Comparison of ENCODE assay signal across 1 cellular context in the genomic region with DNA sequence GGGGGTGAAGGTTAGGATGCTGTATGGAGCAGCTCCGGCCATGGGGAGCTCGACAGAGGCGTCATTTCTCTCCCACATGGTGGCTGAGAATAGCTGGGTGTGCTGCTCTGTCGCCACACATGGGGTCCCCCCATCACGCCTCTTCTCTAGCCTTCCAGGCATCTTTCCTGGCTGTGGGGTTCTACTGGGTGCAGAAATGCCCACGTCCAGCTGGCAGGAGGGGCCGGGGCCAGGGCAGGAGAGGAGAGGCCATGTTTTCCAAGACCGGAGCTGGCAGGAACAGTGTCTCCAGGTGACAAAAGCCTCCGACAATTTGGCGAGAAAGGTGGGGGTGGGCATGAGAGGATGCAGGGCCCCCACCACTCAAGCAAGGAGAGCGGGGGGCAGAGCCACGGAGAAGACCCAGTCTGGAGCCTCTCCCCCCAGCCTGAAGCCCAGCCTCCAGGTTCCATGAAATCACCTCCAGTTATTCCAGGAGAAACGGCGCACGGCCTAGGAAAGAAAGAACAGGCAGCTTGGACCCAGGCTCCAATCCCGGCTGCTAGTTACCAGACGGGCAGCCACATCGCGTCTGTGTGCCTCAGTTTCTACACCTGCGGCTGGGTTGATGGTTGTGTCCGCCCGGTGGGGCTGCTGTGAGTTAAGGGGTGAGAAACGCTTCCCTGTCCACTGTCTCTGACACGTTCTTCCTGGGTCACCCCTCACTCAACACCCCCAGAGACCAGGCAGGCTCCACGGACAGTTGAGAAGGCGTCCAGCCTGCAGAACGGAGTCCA.
TF ChIP-seq lines count a peak whose summit lies in the region.

No MANE protein-coding gene starts in this region.

TF ChIP-seq in K562, 482 proteins besides CTCF, POLR2A, EP300 and RAD21:
- TF ChIP-seq NCOA6 (IDR thresholded peaks at IDR 0.05) (no peak), RFX7 (CRISPR knock-in tag; IDR thresholded peaks at IDR 0.05) (no peak), L3MBTL2 (IDR thresholded peaks at IDR 0.05) (0 out of 2 replicates have a peak, but pooled peaks have one; percentile 21)
- TF ChIP-seq, protein P1, sequence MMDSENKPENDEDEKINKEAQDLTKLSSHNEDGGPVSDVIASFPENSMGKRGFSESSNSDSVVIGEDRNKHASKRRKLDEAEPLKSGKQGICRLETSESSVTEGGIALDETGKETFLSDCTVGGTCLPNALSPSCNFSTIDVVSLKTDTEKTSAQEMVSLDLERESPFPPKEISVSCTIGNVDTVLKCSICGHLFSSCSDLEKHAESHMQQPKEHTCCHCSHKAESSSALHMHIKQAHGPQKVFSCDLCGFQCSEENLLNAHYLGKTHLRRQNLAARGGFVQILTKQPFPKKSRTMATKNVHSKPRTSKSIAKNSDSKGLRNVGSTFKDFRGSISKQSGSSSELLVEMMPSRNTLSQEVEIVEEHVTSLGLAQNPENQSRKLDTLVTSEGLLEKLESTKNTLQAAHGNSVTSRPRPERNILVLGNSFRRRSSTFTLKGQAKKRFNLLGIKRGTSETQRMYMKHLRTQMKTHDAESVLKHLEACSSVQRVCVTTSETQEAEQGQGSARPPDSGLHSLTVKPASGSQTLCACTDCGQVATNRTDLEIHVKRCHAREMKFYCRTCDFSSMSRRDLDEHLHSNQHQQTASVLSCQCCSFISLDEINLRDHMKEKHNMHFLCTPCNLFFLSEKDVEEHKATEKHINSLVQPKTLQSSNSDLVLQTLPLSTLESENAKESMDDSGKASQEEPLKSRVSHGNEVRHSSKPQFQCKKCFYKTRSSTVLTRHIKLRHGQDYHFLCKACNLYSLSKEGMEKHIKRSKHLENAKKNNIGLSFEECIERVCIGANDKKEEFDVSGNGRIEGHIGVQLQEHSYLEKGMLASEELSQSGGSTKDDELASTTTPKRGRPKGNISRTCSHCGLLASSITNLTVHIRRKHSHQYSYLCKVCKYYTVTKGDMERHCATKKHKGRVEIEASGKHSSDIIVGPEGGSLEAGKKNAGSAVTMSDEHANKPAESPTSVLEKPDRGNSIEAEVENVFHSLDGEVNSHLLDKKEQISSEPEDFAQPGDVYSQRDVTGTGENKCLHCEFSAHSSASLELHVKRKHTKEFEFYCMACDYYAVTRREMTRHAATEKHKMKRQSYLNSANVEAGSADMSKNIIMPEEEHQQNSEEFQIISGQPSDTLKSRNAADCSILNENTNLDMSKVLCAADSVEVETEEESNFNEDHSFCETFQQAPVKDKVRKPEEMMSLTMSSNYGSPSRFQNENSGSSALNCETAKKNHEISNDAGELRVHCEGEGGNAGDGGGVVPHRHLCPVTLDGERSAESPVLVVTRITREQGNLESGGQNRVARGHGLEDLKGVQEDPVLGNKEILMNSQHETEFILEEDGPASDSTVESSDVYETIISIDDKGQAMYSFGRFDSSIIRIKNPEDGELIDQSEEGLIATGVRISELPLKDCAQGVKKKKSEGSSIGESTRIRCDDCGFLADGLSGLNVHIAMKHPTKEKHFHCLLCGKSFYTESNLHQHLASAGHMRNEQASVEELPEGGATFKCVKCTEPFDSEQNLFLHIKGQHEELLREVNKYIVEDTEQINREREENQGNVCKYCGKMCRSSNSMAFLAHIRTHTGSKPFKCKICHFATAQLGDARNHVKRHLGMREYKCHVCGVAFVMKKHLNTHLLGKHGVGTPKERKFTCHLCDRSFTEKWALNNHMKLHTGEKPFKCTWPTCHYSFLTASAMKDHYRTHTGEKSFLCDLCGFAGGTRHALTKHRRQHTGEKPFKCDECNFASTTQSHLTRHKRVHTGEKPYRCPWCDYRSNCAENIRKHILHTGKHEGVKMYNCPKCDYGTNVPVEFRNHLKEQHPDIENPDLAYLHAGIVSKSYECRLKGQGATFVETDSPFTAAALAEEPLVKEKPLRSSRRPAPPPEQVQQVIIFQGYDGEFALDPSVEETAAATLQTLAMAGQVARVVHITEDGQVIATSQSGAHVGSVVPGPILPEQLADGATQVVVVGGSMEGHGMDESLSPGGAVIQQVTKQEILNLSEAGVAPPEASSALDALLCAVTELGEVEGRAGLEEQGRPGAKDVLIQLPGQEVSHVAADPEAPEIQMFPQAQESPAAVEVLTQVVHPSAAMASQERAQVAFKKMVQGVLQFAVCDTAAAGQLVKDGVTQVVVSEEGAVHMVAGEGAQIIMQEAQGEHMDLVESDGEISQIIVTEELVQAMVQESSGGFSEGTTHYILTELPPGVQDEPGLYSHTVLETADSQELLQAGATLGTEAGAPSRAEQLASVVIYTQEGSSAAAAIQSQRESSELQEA (IDR thresholded peaks at IDR 0.05; ENCODE audit: low read depth) = no peak
